In genomic region chr6:137956098-137956488, GRCh38 we compare ENCODE assay signal across 20 cellular contexts.
DNase-seq lines count a peak whose midpoint lies in the region; ATAC-seq, FAIRE-seq and TF ChIP-seq lines count a peak whose summit lies in the region.
"Had no signal": no experiment of that assay in that cellular context is flagged by ENCODE, and none has a peak within 500 bp of the region (broad histone marks: within the 10 kb centered on the region; RNA-seq: fewer than 3 reads in every experiment).

No MANE protein-coding gene starts in this region.

- DNase-seq in kidney (no peak), sigmoid colon (no peak), NCI-H2107 treated with DMSO at 0.1 percent for 48 hours (lab: John Stamatoyannopoulos, UW; ENCODE audit: unreplicated experiment) (no peak), Right ventricle myocardium inferior (ENCODE audit: missing footprints) (no peak)
- DNase-seq: 8988T; AML-193; Caco-2; Calu3; CD4-positive, alpha-beta T cell; CD8-positive, alpha-beta T cell; DMS79 treated with DMSO at 0.1 percent for 48 hours; GDM1 had no signal

- H3K9me3 ChIP-seq in kidney (ENCODE audit: control insufficient read depth in 1 of 2, low read length in 2 of 2), result no peaks in the 10 kb centered on the region
- H3K9me3 ChIP-seq in sigmoid colon, result no peaks in the 10 kb centered on the region

- H3K9ac ChIP-seq in kidney (ENCODE audit: low read length in 2 of 2), result no peak overlapping the region
- H3K9ac ChIP-seq: BLaER1 treated with 17β-estradiol and CSF1 and Interleukin-3, amounts not matched to agents 10 nM and 100 nM had no signal

- no peaks in the 10 kb centered on the region for H3K36me3 ChIP-seq in kidney (ENCODE audit: control insufficient read depth in 1 of 2, insufficient read depth in 2 of 2, low read length in 2 of 2)
- H3K36me3 ChIP-seq in sigmoid colon, result no peaks in the 10 kb centered on the region
- H3K36me3 ChIP-seq: BLaER1 treated with 17β-estradiol and CSF1 and Interleukin-3, amounts not matched to agents 10 nM and 100 nM had no signal

- H3K4me1 ChIP-seq in kidney (ENCODE audit: control insufficient read depth in 1 of 2, insufficient read depth in 1 of 2, low read depth in 1 of 2, low read length in 2 of 2), result no peaks in the 10 kb centered on the region
- H3K4me1 ChIP-seq in sigmoid colon, result no peaks in the 10 kb centered on the region
- H3K4me1 ChIP-seq: A549 had no signal

- H3K27ac ChIP-seq in kidney (ENCODE audit: low read depth in 2 of 2, low read length in 2 of 2) (no peak overlapping the region), sigmoid colon (no peak overlapping the region)
- H3K27ac ChIP-seq: A549; BLaER1 treated with 17β-estradiol and CSF1 and Interleukin-3, amounts not matched to agents 10 nM and 100 nM; C4-2B had no signal

- no peak for TF ChIP-seq EP300 in sigmoid colon (IDR thresholded peaks at IDR 0.05)

- intact Hi-C loops in kidney (cut with DNase I), result no loop called here
- intact Hi-C loops in sigmoid colon (cut with DNase I), result no loop called here
- intact Hi-C loops in Right ventricle myocardium inferior (cut with DNase I), result no loop called here

- FAIRE-seq in G401.6 (lab: Jason Lieb, UNC) (peak; percentile 86), endometrium (lab: Jason Lieb, UNC) (peak; percentile 74), kidney (lab: Jason Lieb, UNC) (peak; percentile 85)
- FAIRE-seq: A549, D721Med, GM12878, GM12892 had no signal

- WGBS in sigmoid colon, 2 donors, result 96 to 98% methylated on average over 2 of the region's 2 CpGs

- TF ChIP-seq CTCF in kidney (IDR thresholded peaks at IDR 0.05; ENCODE audit: borderline replicate concordance, extremely low read depth, insufficient read depth), result no peak
- no peak for TF ChIP-seq CTCF in sigmoid colon (IDR thresholded peaks at IDR 0.05)

- H3K4me3 ChIP-seq in kidney (ENCODE audit: low read length in 2 of 2) (no peak overlapping the region), sigmoid colon (no peak overlapping the region)
- H3K4me3 ChIP-seq: A549; BLaER1 treated with 17β-estradiol and CSF1 and Interleukin-3, amounts not matched to agents 10 nM and 100 nM; GM12878 had no signal

- no peak for ATAC-seq in Right ventricle myocardium inferior
- ATAC-seq: A549; CD8-positive, alpha-beta T cell; GM12878 had no signal

- H3K27me3 ChIP-seq in sigmoid colon, result no peaks in the 10 kb centered on the region
- H3K27me3 ChIP-seq: BLaER1 treated with 17β-estradiol and CSF1 and Interleukin-3, amounts not matched to agents 10 nM and 100 nM had no signal

- TF ChIP-seq POLR2A in sigmoid colon (IDR thresholded peaks at IDR 0.05), result no peak
